Comparison of ENCODE assay signal across 10 cellular contexts in genomic region chr9:131621551-131622321, GRCh38.
DNase-seq lines count a peak whose midpoint lies in the region; ATAC-seq, FAIRE-seq and TF ChIP-seq lines count a peak whose summit lies in the region.
"Had no signal": no experiment of that assay in that cellular context is flagged by ENCODE, and none has a peak within 500 bp of the region (broad histone marks: within the 10 kb centered on the region; RNA-seq: fewer than 3 reads in every experiment).

No MANE protein-coding gene starts in this region.

- H3K36me3 Mint-ChIP-seq in activated CD8-positive, alpha-beta T cell treated with anti-CD3 and anti-CD28 coated beads for 36 hours (ENCODE audit: low read depth): peaks cover 61% of the 10 kb centered on the region
- H3K36me3 Mint-ChIP-seq in progenitor cell of endocrine pancreas (ENCODE audit: insufficient read depth): peaks cover 20% of the 10 kb centered on the region

- 94% methylated on average over 29 of the region's 29 CpGs for WGBS in smooth muscle cell (ENCODE audit: low lambda C conversion rate)

- no peaks in the 10 kb centered on the region for H3K36me3 ChIP-seq in smooth muscle cell (ENCODE audit: low read depth)

- no peaks in the 10 kb centered on the region for H3F3A ChIP-seq in smooth muscle cell (ENCODE audit: low read depth)

- no peak for TF ChIP-seq CTCF in activated CD8-positive, alpha-beta T cell treated with anti-CD3 and anti-CD28 coated beads for 36 hours (IDR thresholded peaks at IDR 0.05)
- TF ChIP-seq CTCF in progenitor cell of endocrine pancreas (IDR thresholded peaks at IDR 0.05; ENCODE audit: unreplicated experiment): no peak
- no peak for TF ChIP-seq CTCF in smooth muscle cell (IDR thresholded peaks at IDR 0.05; ENCODE audit: borderline replicate concordance, insufficient read depth, poor library complexity, severe bottlenecking)

- H3K4me3 ChIP-seq in smooth muscle cell: no peak overlapping the region

- no peak overlapping the region for H3K4me3 Mint-ChIP-seq in activated CD8-positive, alpha-beta T cell treated with anti-CD3 and anti-CD28 coated beads for 36 hours
- no peak overlapping the region for H3K4me3 Mint-ChIP-seq in progenitor cell of endocrine pancreas (ENCODE audit: low read depth)

- no peaks in the 10 kb centered on the region for H4K20me1 ChIP-seq in smooth muscle cell (ENCODE audit: low read depth)

- H3K27ac Mint-ChIP-seq in activated CD8-positive, alpha-beta T cell treated with anti-CD3 and anti-CD28 coated beads for 36 hours: peak overlapping the region; percentile 56
- H3K27ac Mint-ChIP-seq in progenitor cell of endocrine pancreas: peak overlapping the region; percentile 47

- H2AFZ ChIP-seq in smooth muscle cell (ENCODE audit: low read depth): no peak overlapping the region

- no peak overlapping the region for H3K4me2 ChIP-seq in smooth muscle cell
- H3K4me2 ChIP-seq: SK-N-SH had no signal

- no peak for FAIRE-seq in frontal cortex (lab: Jason Lieb, UNC)

- peak; percentile 53 for ATAC-seq in GM18868 (IDR thresholded peaks at IDR 0.05; ENCODE audit: unreplicated experiment)
- ATAC-seq in HG02798 (IDR thresholded peaks at IDR 0.05; ENCODE audit: poor library complexity, unreplicated experiment): peak; percentile 69
- peak; percentile 25 for ATAC-seq in activated CD8-positive, alpha-beta T cell treated with anti-CD3 and anti-CD28 coated beads for 36 hours
- ATAC-seq in HG03045 (IDR thresholded peaks at IDR 0.05; ENCODE audit: unreplicated experiment): no peak

- CTCF ChIA-PET in activated CD8-positive, alpha-beta T cell treated with anti-CD3 and anti-CD28 coated beads for 36 hours (lab: Charles Lee): interaction anchor here (2.0 kb wide), 1 partner anchor 119 kb away, joined by 9 read pairs; the partner anchor contains the start of gene RAPGEF1

- no peaks in the 10 kb centered on the region for H3K9me3 Mint-ChIP-seq in activated CD8-positive, alpha-beta T cell treated with anti-CD3 and anti-CD28 coated beads for 36 hours
- H3K9me3 Mint-ChIP-seq in progenitor cell of endocrine pancreas (ENCODE audit: low read depth): no peaks in the 10 kb centered on the region

- intact Hi-C loops in activated CD8-positive, alpha-beta T cell treated with anti-CD3 and anti-CD28 coated beads for 36 hours (cut with micrococcal nuclease): no loop called here

- H3K27me3 ChIP-seq in smooth muscle cell (ENCODE audit: low read depth): no peaks in the 10 kb centered on the region

- no peak overlapping the region for H3K27ac ChIP-seq in smooth muscle cell (ENCODE audit: low read depth)

- POLR2A ChIA-PET in activated CD8-positive, alpha-beta T cell treated with anti-CD3 and anti-CD28 coated beads for 36 hours (lab: Charles Lee): interaction anchor here (0.6 kb wide), 1 partner anchor 44 kb away, joined by 3 read pairs; no protein-coding TSS in a partner anchor

- DNase-seq in activated CD8-positive, alpha-beta T cell treated with anti-CD3 and anti-CD28 coated beads for 36 hours: no peak
- DNase-seq in progenitor cell of endocrine pancreas (ENCODE audit: low spot score, unreplicated experiment) (no peak), smooth muscle cell (lab: John Stamatoyannopoulos, UW; ENCODE audit: unreplicated experiment) (no peak), frontal cortex (ENCODE audit: low spot score in 2 of 2) (no peak)
- DNase-seq: activated naive CD4-positive, alpha-beta T cell treated with anti-CD3 and anti-CD28 coated beads, Interleukin-2, amount 50 U/mL, for 16 hours; NCI-H1694; SK-N-SH had no signal

- no peaks in the 10 kb centered on the region for H3K4me1 ChIP-seq in smooth muscle cell (ENCODE audit: low read depth)

- no peak overlapping the region for H3K9ac ChIP-seq in smooth muscle cell (ENCODE audit: low read depth)
- H3K9ac ChIP-seq: SK-N-SH had no signal

- H3K9me3 ChIP-seq in smooth muscle cell (replicated peaks; ENCODE audit: low read depth): no peaks in the 10 kb centered on the region
- H3K9me3 ChIP-seq: SK-N-SH had no signal

- no peaks in the 10 kb centered on the region for H3K27me3 Mint-ChIP-seq in activated CD8-positive, alpha-beta T cell treated with anti-CD3 and anti-CD28 coated beads for 36 hours
- no peaks in the 10 kb centered on the region for H3K27me3 Mint-ChIP-seq in progenitor cell of endocrine pancreas

- peaks cover 6% of the 10 kb centered on the region for H3K4me1 Mint-ChIP-seq in activated CD8-positive, alpha-beta T cell treated with anti-CD3 and anti-CD28 coated beads for 36 hours (ENCODE audit: low read depth)
- H3K4me1 Mint-ChIP-seq in progenitor cell of endocrine pancreas (ENCODE audit: low read depth): no peaks in the 10 kb centered on the region

- no peaks in the 10 kb centered on the region for H3K79me2 ChIP-seq in smooth muscle cell (ENCODE audit: low read depth)
